ENCODE assay signal across 9 cellular contexts in the genomic region with DNA sequence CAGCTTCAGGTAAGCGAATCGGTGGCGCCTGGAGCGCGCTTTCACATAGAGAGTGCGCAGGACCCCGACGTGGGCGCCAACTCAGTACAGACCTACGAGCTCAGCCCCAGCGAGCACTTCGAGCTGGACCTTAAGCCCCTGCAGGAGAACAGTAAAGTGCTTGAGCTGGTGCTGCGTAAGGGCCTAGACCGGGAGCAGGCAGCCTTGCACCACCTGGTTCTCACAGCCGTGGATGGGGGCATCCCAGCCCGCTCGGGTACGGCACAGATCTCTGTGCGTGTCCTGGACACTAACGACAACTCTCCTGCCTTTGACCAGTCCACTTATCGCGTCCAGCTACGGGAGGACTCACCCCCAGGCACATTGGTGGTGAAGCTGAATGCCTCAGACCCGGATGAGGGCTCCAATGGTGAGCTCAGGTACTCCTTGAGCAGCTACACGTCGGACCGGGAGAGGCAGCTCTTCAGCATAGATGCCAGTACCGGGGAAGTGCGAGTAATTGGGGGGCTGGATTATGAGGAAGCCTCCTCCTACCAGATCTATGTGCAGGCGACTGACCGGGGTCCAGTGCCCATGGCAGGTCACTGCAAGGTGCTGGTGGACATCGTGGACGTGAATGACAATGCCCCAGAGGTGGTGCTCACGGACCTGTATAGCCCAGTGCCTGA. TPM values are rescaled to one million over a fixed set of nuclear protein-coding genes. Genes with fewer than 3 reads are reported as not detected.
DNase-seq lines count a peak whose midpoint lies in the region; ATAC-seq lines count a peak whose summit lies in the region.
"Had no signal": no experiment of that assay in that cellular context is flagged by ENCODE, and none has a peak within 500 bp of the region (broad histone marks: within the 10 kb centered on the region; RNA-seq: fewer than 3 reads in every experiment).

No MANE protein-coding gene starts in this region.

- no peak overlapping the region for H3K9ac ChIP-seq in skeletal muscle satellite cell (ENCODE audit: low read depth, low read length)

- H3K27me3 ChIP-seq in H7 (ENCODE audit: control insufficient read depth, insufficient read depth, low read length) (peaks cover 15% of the 10 kb centered on the region), skeletal muscle satellite cell (ENCODE audit: control insufficient read depth, insufficient read depth, low read length) (peaks cover 39% of the 10 kb centered on the region)

- ATAC-seq in left lobe of liver: peak; percentile 5
- no peak for ATAC-seq in GM18519 (IDR thresholded peaks at IDR 0.05; ENCODE audit: low FRiP score, unreplicated experiment)
- no peak for ATAC-seq in HG02938 (IDR thresholded peaks at IDR 0.05; ENCODE audit: unreplicated experiment)
- no peak for ATAC-seq in HG03342 (IDR thresholded peaks at IDR 0.05; ENCODE audit: unreplicated experiment)

- peaks cover 4% of the 10 kb centered on the region for H3K4me1 ChIP-seq in skeletal muscle satellite cell (ENCODE audit: control insufficient read depth, insufficient read depth, low read length)

- H3K36me3 ChIP-seq in H7 (replicated peaks; ENCODE audit: control insufficient read depth, insufficient read depth, low read length) (no peaks in the 10 kb centered on the region), skeletal muscle satellite cell (ENCODE audit: insufficient read depth, low read length) (no peaks in the 10 kb centered on the region)

- H3K4me3 ChIP-seq in H7 (ENCODE audit: insufficient read depth, low read depth, low read length) (peak overlapping the region; percentile 75), skeletal muscle satellite cell (ENCODE audit: low read length) (no peak overlapping the region)

- H3K9me3 ChIP-seq in skeletal muscle satellite cell (replicated peaks; ENCODE audit: low read length): no peaks in the 10 kb centered on the region

- H3K4me2 ChIP-seq in skeletal muscle satellite cell (ENCODE audit: low read length): peak overlapping the region; percentile 87

- DNase-seq in H7 (peak; percentile 19), cerebellar cortex (ENCODE audit: low spot score) (peak; percentile 25), left lobe of liver (ENCODE audit: low spot score) (no peak)
- no peak for DNase-seq in stimulated activated CD4-positive, alpha-beta T cell treated with anti-CD3 and anti-CD28 coated beads, Interleukin-15, amount 100 ng/mL, for 24 hours
- DNase-seq: NCI-H345 had no signal

RNA-seq across cellular contexts. Expression of gene PCDHAC2, which starts 1.1 kb away (rescaled TPM):
- 21.2 and 24.2 TPM in 2 replicates for total RNA-seq in H7 (2014; rRNA removed; shearing (Covaris generic))
- 0.86 TPM for total RNA-seq in left lobe of liver
- total RNA-seq in skeletal muscle satellite cell (2012; rRNA removed): under 0.01 TPM in 1 of 2 replicates, not detected in the other

RNA-seq across cellular contexts. Expression of gene PCDHAC1, which starts 41.3 kb away (rescaled TPM):
- total RNA-seq in H7 (2014; rRNA removed; shearing (Covaris generic)): 10.3 and 17.3 TPM in 2 replicates
- total RNA-seq in left lobe of liver: 0.28 TPM
- total RNA-seq in skeletal muscle satellite cell (2012; rRNA removed): not detected in 2 replicates

Comparison
In these comparisons a context has a peak if more than half of its experiments do, and no peak if none do; other contexts are left out.
1. DNase-seq: peak in H7 (single experiment) and cerebellar cortex (single experiment); none in left lobe of liver (single experiment) and stimulated activated CD4-positive, alpha-beta T cell treated with anti-CD3 and anti-CD28 coated beads, Interleukin-15, amount 100 ng/mL, for 24 hours (single experiment).
2. RNA of gene PCDHAC2, which starts 1.1 kb away (total RNA-seq): 21.2 to 24.2 TPM in H7; 0.86 TPM in left lobe of liver (single experiment); every median in the first group is over 10 times any median in the second.